ENCODE assay signal across 11 cellular contexts in the genomic region with DNA sequence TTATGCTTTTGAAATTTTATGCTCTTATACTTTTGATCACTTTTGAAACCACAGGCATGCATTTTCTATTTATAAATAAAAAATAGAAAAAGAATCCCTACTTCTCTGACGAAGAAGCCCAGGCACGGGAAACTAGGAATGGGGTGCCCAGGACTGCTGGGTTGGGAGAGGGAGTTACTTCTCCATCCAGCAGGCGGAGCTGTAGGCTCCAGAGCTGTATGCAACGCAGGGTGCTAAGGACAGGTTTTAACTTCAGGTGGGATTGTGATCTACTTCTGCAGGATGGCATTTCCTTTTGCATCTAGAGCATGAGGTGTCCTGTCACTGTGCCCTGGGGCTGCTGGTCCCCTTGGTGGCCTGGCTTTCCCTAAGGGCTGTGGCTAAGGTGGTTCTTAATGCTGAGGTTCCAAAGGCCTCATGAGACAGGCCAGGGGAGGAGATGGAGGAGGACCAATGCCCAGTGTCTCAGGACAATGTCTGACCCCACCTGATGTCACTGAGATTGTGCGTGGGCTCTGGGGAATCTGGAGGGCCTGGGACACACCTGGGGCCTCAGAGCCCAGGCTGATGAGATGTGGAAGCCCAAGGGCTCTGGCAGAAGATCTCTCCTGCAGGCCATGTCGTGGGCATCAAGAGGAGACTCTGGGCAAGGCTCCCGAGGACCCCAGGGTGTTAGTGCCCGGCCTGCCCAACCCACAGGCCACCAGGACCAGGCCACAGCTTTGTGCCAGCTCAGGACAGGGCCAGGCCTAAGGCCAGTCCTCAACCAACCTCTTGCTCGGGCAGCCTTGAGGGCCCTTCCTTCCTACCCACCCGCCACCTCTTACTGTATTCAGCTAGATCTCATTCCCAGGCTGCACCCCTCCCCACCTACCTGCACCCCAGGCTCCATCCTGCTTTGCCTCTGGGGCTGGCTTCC. TPM values are rescaled to one million over a fixed set of nuclear protein-coding genes. Genes with fewer than 3 reads are reported as not detected.
A peak's percentile ranks its signal among the peaks of the same experiment; 100 is the strongest.
DNase-seq lines count a peak whose midpoint lies in the region; ATAC-seq and TF ChIP-seq lines count a peak whose summit lies in the region.
"Had no signal": no experiment of that assay in that cellular context is flagged by ENCODE, and none has a peak within 500 bp of the region (broad histone marks: within the 10 kb centered on the region; RNA-seq: fewer than 3 reads in every experiment).

No MANE protein-coding gene starts in this region.

- TF ChIP-seq CTCF in Calu3 (IDR thresholded peaks at IDR 0.05; ENCODE audit: unreplicated experiment) (peak; percentile 96), WERI-Rb-1 (IDR thresholded peaks at IDR 0.05; ENCODE audit: low read depth, low read length) (peak; percentile 58; the same call in 1 of the 2 replicates), omental fat pad (IDR thresholded peaks at IDR 0.05) (no peak)

- CTCF ChIA-PET in Calu3 (lab: Charles Lee), result interaction anchor here (0.6 to 1.9 kb wide), 8 partner anchors 9 to 505 kb away, joined by 3 to 8 read pairs (median 3); no protein-coding TSS in a partner anchor

- DNase-seq in Calu3 (peak; percentile 75), WERI-Rb-1 (no peak), left lobe of liver (ENCODE audit: low spot score) (no peak), immature natural killer cell (no peak), omental fat pad (ENCODE audit: low spot score) (no peak), COR-L47 (lab: John Stamatoyannopoulos, UW) (no peak)
- DNase-seq: activated CD8-positive, alpha-beta memory T cell treated with anti-CD3 and anti-CD28 coated beads, Interleukin-2, amount 50 U/mL, for 48 hours; NCI-H510A treated with DMSO at 0.1 percent for 48 hours; occipital lobe had no signal

- H3K27ac ChIP-seq in WERI-Rb-1, result no peak overlapping the region

- no peaks in the 10 kb centered on the region for H3K36me3 ChIP-seq in WERI-Rb-1

- no peaks in the 10 kb centered on the region for H3K27me3 ChIP-seq in WERI-Rb-1 (ENCODE audit: insufficient read depth, low read depth, severe bottlenecking)

- H3K4me3 Mint-ChIP-seq in Calu3 (ENCODE audit: low read depth, unreplicated experiment) (no peak overlapping the region), immature natural killer cell (no peak overlapping the region)

- intact Hi-C loops in Calu3 (cut with micrococcal nuclease; ENCODE audit: unreplicated experiment), result no loop called here

- H3K4me3 ChIP-seq in WERI-Rb-1 (ENCODE audit: low read depth, low read length), result no peak overlapping the region

- no peak overlapping the region for H3K27ac Mint-ChIP-seq in Calu3 (ENCODE audit: unreplicated experiment)
- no peak overlapping the region for H3K27ac Mint-ChIP-seq in immature natural killer cell

- ATAC-seq in HG03354 (IDR thresholded peaks at IDR 0.05; ENCODE audit: poor library complexity, severe bottlenecking, unreplicated experiment), result peak; percentile 47
- ATAC-seq in left lobe of liver, result peak; percentile 87
- ATAC-seq in HG03457 (IDR thresholded peaks at IDR 0.05; ENCODE audit: unreplicated experiment), result no peak
- no peak for ATAC-seq in omental fat pad (ENCODE audit: low FRiP score)

- H3K27me3 Mint-ChIP-seq in Calu3 (ENCODE audit: unreplicated experiment) (no peaks in the 10 kb centered on the region), immature natural killer cell (ENCODE audit: low read depth in 3 of 3) (peaks cover 0 to 6% (median 0%) of the 10 kb centered on the region in 3 donors)

- H3K9me3 Mint-ChIP-seq in Calu3 (ENCODE audit: low read depth, unreplicated experiment) (peaks cover 4% of the 10 kb centered on the region), immature natural killer cell (no peaks in the 10 kb centered on the region)

- H3K4me1 Mint-ChIP-seq in Calu3 (ENCODE audit: low read depth, unreplicated experiment), result peaks cover 25% of the 10 kb centered on the region
- no peaks in the 10 kb centered on the region for H3K4me1 Mint-ChIP-seq in immature natural killer cell

- no TSS peak for BruUV-seq in Calu3 (replicated peaks; lab: Mats Ljungman, UMichigan)

- no peaks in the 10 kb centered on the region for H3K9me3 ChIP-seq in WERI-Rb-1 (ENCODE audit: severe bottlenecking)

- H3K36me3 Mint-ChIP-seq in Calu3 (ENCODE audit: insufficient read depth, unreplicated experiment) (peaks cover 9% of the 10 kb centered on the region), immature natural killer cell (no peaks in the 10 kb centered on the region)

RNA-seq across cellular contexts. Expression of gene CCDC201, which starts 0.5 kb away (rescaled TPM):
- total RNA-seq in Calu3 (2022) (not detected in 2 replicates), left lobe of liver (not detected), omental fat pad (not detected)
- polyA plus RNA-seq in immature natural killer cell, result not detected
- total RNA-seq: occipital lobe had no signal

RNA-seq across cellular contexts. Expression of gene IGFBP1, which starts 15.9 kb away (rescaled TPM):
- total RNA-seq in Calu3 (2022) (3.3 and 6.1 TPM in 2 replicates), left lobe of liver (13.7 TPM), omental fat pad (10 to 100 TPM in 1 of 4 donors, 1 to 10 TPM in 2, not detected in 1; 3.0 to 15.6 (median 3.1) TPM)
- polyA plus RNA-seq in immature natural killer cell, result not detected

RNA-seq across cellular contexts. Expression of gene IGFBP3, which starts 48.7 kb away (rescaled TPM):
- total RNA-seq in Calu3 (2022) (221 and 315 TPM in 2 replicates), left lobe of liver (140 TPM), omental fat pad (100 to 1,000 TPM; 616 to 884 (median 686) TPM)
- 1 to 10 TPM in 1 of 3 donors, under 1 TPM in 1, not detected in 1; 0.53 to 3.1 TPM for polyA plus RNA-seq in immature natural killer cell

Comparison
In these comparisons a context has a peak if more than half of its experiments do, and no peak if none do; other contexts are left out.
1. CTCF ChIP-seq: peak in Calu3 (single experiment) and WERI-Rb-1 (single experiment); none in omental fat pad (0 of 3).
2. ATAC-seq: peak in HG03354 (single experiment) and left lobe of liver (single experiment); none in HG03457 (single experiment) and omental fat pad (single experiment).